8 cellular contexts compared by ENCODE assay signal in genomic region chr19:30228113-30228725, GRCh38.
DNase-seq lines count a peak whose midpoint lies in the region; ATAC-seq, FAIRE-seq and TF ChIP-seq lines count a peak whose summit lies in the region.

No MANE protein-coding gene starts in this region.

- H3K36me3 ChIP-seq in OCI-LY7 (ENCODE audit: insufficient read depth, low read length) (no peaks in the 10 kb centered on the region), prostate gland (no peaks in the 10 kb centered on the region)

- peaks cover 13% of the 10 kb centered on the region for H3K27me3 ChIP-seq in prostate gland (replicated peaks; ENCODE audit: insufficient read depth)

- CTCF ChIA-PET in OCI-LY7 (lab: Charles Lee; ENCODE audit: unreplicated experiment) = no interaction called here

- H3K4me3 ChIP-seq in OCI-LY7 (ENCODE audit: low read depth, low read length, poor library complexity, severe bottlenecking) (no peak overlapping the region), fibroblast of villous mesenchyme (ENCODE audit: low read depth, low read length) (peak overlapping the region; percentile 29), prostate gland (peak overlapping the region; percentile 45 to 52)

- ATAC-seq in HG03175 (IDR thresholded peaks at IDR 0.05; ENCODE audit: unreplicated experiment) (no peak), GM21526 (IDR thresholded peaks at IDR 0.05; ENCODE audit: low FRiP score, unreplicated experiment) (no peak), GM18505 (IDR thresholded peaks at IDR 0.05; ENCODE audit: unreplicated experiment) (no peak)

- H2AFZ ChIP-seq in OCI-LY7 (ENCODE audit: low read length) = no peak overlapping the region

- H3K4me2 ChIP-seq in OCI-LY7 (ENCODE audit: low read length) = peak overlapping the region; percentile 44; the same call in 1 of the 2 replicates

- WGBS in prostate gland = under 1% methylated on average over 43 of the region's 43 CpGs

- H3K9me2 ChIP-seq in OCI-LY7 (ENCODE audit: insufficient read depth, low read length) = no peaks in the 10 kb centered on the region

- no peak for FAIRE-seq in D721Med (lab: Jason Lieb, UNC)

- H4K20me1 ChIP-seq in OCI-LY7 (ENCODE audit: insufficient read depth, low read length) = no peaks in the 10 kb centered on the region

- POLR2A ChIA-PET in OCI-LY7 (lab: Charles Lee) = no interaction called here

- H3K27ac ChIP-seq in OCI-LY7 (ENCODE audit: low read depth, low read length, poor library complexity, severe bottlenecking) (no peak overlapping the region), prostate gland (peak overlapping the region; percentile 42 to 50)

- peak; percentile 48 for DNase-seq in D721Med (ENCODE audit: insufficient read length, low spot score)
- DNase-seq in OCI-LY7 (ENCODE audit: low spot score) = no peak
- no peak for DNase-seq in fibroblast of villous mesenchyme (ENCODE audit: low read depth)
- no peak for DNase-seq in prostate gland (ENCODE audit: low spot score)
- DNase-seq in NCI-H2196 treated with DMSO at 0.1 percent for 48 hours (lab: John Stamatoyannopoulos, UW; ENCODE audit: unreplicated experiment) = no peak

- TF ChIP-seq POLR2A in prostate gland (IDR thresholded peaks at IDR 0.05) (no peak), GM18505 (IDR thresholded peaks at IDR 0.05; ENCODE audit: borderline replicate concordance, extremely low read depth, insufficient read depth, insufficient read length) (no peak)

- no peak for TF ChIP-seq CTCF in D721Med (IDR thresholded peaks at IDR 0.05; ENCODE audit: insufficient read depth, missing control alignments)
- TF ChIP-seq CTCF in OCI-LY7 (conservative IDR thresholded peaks at IDR 0.05; ENCODE audit: low read length) = no peak
- no peak for TF ChIP-seq CTCF in fibroblast of villous mesenchyme (IDR thresholded peaks at IDR 0.05; ENCODE audit: insufficient read depth, low read depth, low read length)
- TF ChIP-seq CTCF in prostate gland (IDR thresholded peaks at IDR 0.05) = no peak

- no peaks in the 10 kb centered on the region for H3K4me1 ChIP-seq in OCI-LY7 (ENCODE audit: insufficient read depth, low read length, poor library complexity, severe bottlenecking)
- H3K4me1 ChIP-seq in prostate gland (replicated peaks) = peaks cover 11% of the 10 kb centered on the region

- no TSS peak for BruUV-seq in OCI-LY7 (replicated peaks; lab: Mats Ljungman, UMichigan)

- intact Hi-C loops in OCI-LY7 (cut with micrococcal nuclease; ENCODE audit: unreplicated experiment) = no loop called here
- intact Hi-C loops in prostate gland (cut with DNase I) = loop anchor here (10.0 kb wide), 1 partner anchor 177 kb away; no protein-coding TSS in a partner anchor

- H3K79me2 ChIP-seq in OCI-LY7 (ENCODE audit: insufficient read depth, low read depth, low read length) = no peaks in the 10 kb centered on the region

- H3K9me3 ChIP-seq in OCI-LY7 (ENCODE audit: low read length) (no peaks in the 10 kb centered on the region), prostate gland (no peaks in the 10 kb centered on the region)
